Comparison of ENCODE assay signal across 22 cellular contexts in the genomic region with DNA sequence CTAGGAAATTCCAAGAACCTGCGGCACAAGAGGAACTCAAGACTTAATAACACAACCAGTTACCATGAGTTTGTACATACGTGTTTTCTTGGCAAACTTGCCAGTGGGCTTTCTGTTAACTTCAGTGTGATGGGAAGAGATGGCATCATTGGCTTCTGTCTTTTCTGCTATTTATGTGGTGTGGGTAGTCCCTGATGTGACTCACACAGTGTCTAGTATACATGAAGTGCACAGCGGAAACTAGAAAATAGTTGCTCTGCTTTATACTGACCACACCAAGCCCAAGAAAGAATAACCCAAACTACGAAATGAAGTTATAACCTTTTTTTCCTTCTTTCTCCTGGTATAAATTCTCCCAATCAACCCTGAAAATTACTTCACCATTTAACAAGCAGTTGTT. TPM values are rescaled to one million over a fixed set of nuclear protein-coding genes. Genes with fewer than 3 reads are reported as not detected.
DNase-seq lines count a peak whose midpoint lies in the region; ATAC-seq and TF ChIP-seq lines count a peak whose summit lies in the region.
"Had no signal": no experiment of that assay in that cellular context is flagged by ENCODE, and none has a peak within 500 bp of the region (broad histone marks: within the 10 kb centered on the region; RNA-seq: fewer than 3 reads in every experiment).

No MANE protein-coding gene starts in this region.

- H3K27me3 Mint-ChIP-seq in activated CD4-positive, alpha-beta T cell treated with anti-CD3 and anti-CD28 coated beads for 36 hours = no peaks in the 10 kb centered on the region

- 89% methylated on average over 4 of the region's 4 CpGs for WGBS in esophagus muscularis mucosa

- no peak for DNase-seq in activated CD4-positive, alpha-beta T cell treated with anti-CD3 and anti-CD28 coated beads for 36 hours
- no peak for DNase-seq in activated CD4-positive, alpha-beta T cell treated with anti-CD3 and anti-CD28 coated beads, Interleukin-2, amount 50 U/mL, for 1 hour
- DNase-seq in esophagus muscularis mucosa (ENCODE audit: extremely low spot score) (peak; percentile 26), MV-4-11 (lab: John Stamatoyannopoulos, UW) (no peak), A172 (ENCODE audit: low spot score) (no peak)
- DNase-seq: 8988T; activated CD4-positive, alpha-beta T cell treated with anti-CD3 and anti-CD28 coated beads, Interleukin-2, amount 50 U/mL, for 48 hours; activated gamma-delta T cell; dermis blood vessel endothelial cell; DMS 273 treated with DMSO at 0.1 percent for 48 hours; GF-D8; HFFc6; NCI-H1436; retina had no signal

- peak overlapping the region; percentile 80 for H3K27ac Mint-ChIP-seq in activated CD4-positive, alpha-beta T cell treated with anti-CD3 and anti-CD28 coated beads for 36 hours
- H3K27ac Mint-ChIP-seq: HFFc6, neural progenitor cell had no signal

- peak; percentile 86 for ATAC-seq in activated CD4-positive, alpha-beta T cell treated with anti-CD3 and anti-CD28 coated beads for 36 hours
- ATAC-seq in GM18867 (IDR thresholded peaks at IDR 0.05; ENCODE audit: unreplicated experiment) = peak; percentile 70
- ATAC-seq in HG03378 (IDR thresholded peaks at IDR 0.05; ENCODE audit: unreplicated experiment) = peak; percentile 52
- no peak for ATAC-seq in HG03025 (IDR thresholded peaks at IDR 0.05; ENCODE audit: low FRiP score, unreplicated experiment)
- ATAC-seq: gastroesophageal sphincter, Panc1 had no signal

- TF ChIP-seq CTCF in esophagus muscularis mucosa (IDR thresholded peaks at IDR 0.05) = no peak

- H3K36me3 Mint-ChIP-seq in activated CD4-positive, alpha-beta T cell treated with anti-CD3 and anti-CD28 coated beads for 36 hours (ENCODE audit: low read depth) = peaks cover 50% of the 10 kb centered on the region
- H3K36me3 Mint-ChIP-seq: neural progenitor cell had no signal

- peaks cover 36% of the 10 kb centered on the region for H3K4me1 Mint-ChIP-seq in activated CD4-positive, alpha-beta T cell treated with anti-CD3 and anti-CD28 coated beads for 36 hours

- TF ChIP-seq EP300 in esophagus muscularis mucosa (IDR thresholded peaks at IDR 0.05) = no peak

- POLR2A ChIA-PET in activated CD4-positive, alpha-beta T cell treated with anti-CD3 and anti-CD28 coated beads for 36 hours (lab: Charles Lee) = no interaction called here

- no peaks in the 10 kb centered on the region for H3K27me3 ChIP-seq in esophagus muscularis mucosa
- H3K27me3 ChIP-seq: BLaER1 treated with 17β-estradiol and CSF1 and Interleukin-3, amounts not matched to agents 10 nM and 100 nM; gastroesophageal sphincter; neural progenitor cell had no signal

- no peak for TF ChIP-seq POLR2A in esophagus muscularis mucosa (IDR thresholded peaks at IDR 0.05; ENCODE audit: low read depth)

- no peaks in the 10 kb centered on the region for H3K9me3 Mint-ChIP-seq in activated CD4-positive, alpha-beta T cell treated with anti-CD3 and anti-CD28 coated beads for 36 hours (ENCODE audit: low read depth)
- H3K9me3 Mint-ChIP-seq: HFFc6, neural progenitor cell had no signal

- H3K4me3 ChIP-seq in esophagus muscularis mucosa = no peak overlapping the region
- H3K4me3 ChIP-seq: BLaER1 treated with 17β-estradiol and CSF1 and Interleukin-3, amounts not matched to agents 10 nM and 100 nM; gastroesophageal sphincter; neural progenitor cell; SK-N-MC had no signal

- H3K36me3 ChIP-seq in esophagus muscularis mucosa = no peaks in the 10 kb centered on the region
- H3K36me3 ChIP-seq: gastroesophageal sphincter, neural progenitor cell had no signal

- no peak overlapping the region for H3K27ac ChIP-seq in esophagus muscularis mucosa (replicated peaks in 1 of 4)
- H3K27ac ChIP-seq: BLaER1 treated with 17β-estradiol and CSF1 and Interleukin-3, amounts not matched to agents 10 nM and 100 nM; gastroesophageal sphincter; neural progenitor cell; SK-N-MC had no signal

- no peak overlapping the region for H3K4me3 Mint-ChIP-seq in activated CD4-positive, alpha-beta T cell treated with anti-CD3 and anti-CD28 coated beads for 36 hours
- H3K4me3 Mint-ChIP-seq: HFFc6, neural progenitor cell had no signal

- CTCF ChIA-PET in activated CD4-positive, alpha-beta T cell treated with anti-CD3 and anti-CD28 coated beads for 36 hours (lab: Charles Lee) = no interaction called here

- H3K9me3 ChIP-seq in esophagus muscularis mucosa = no peaks in the 10 kb centered on the region
- H3K9me3 ChIP-seq: gastroesophageal sphincter had no signal

- H3K4me1 ChIP-seq in esophagus muscularis mucosa = peaks cover 3 to 15% (median 13%) of the 10 kb centered on the region in 4 donors
- H3K4me1 ChIP-seq: neural progenitor cell had no signal

- intact Hi-C loops in activated CD4-positive, alpha-beta T cell treated with anti-CD3 and anti-CD28 coated beads for 36 hours (cut with DNase I, micrococcal nuclease) = loop anchor here in 1 of 2 experiments (2.0 kb wide), 1 partner anchor 14 kb away; no protein-coding TSS in a partner anchor
- intact Hi-C loops in esophagus muscularis mucosa (cut with DNase I) = no loop called here

RNA-seq across cellular contexts. Expression of a gene that starts 24.5 kb away (rescaled TPM):
- 10 to 100 TPM; 24.7 to 25.9 TPM for total RNA-seq in activated CD4-positive, alpha-beta T cell treated with anti-CD3 and anti-CD28 coated beads for 36 hours
- 1 to 10 TPM in 2 of 4 donors, under 1 TPM in 2; 0.86 to 2.5 (median 1.1) TPM for total RNA-seq in esophagus muscularis mucosa
- not detected in 2 replicates for total RNA-seq in A172 (2014; rRNA removed; shearing (Covaris generic))
- total RNA-seq: dermis blood vessel endothelial cell, HFFc6 had no signal

RNA-seq across cellular contexts. Expression of a gene that starts 53.1 kb away (rescaled TPM):
- total RNA-seq in activated CD4-positive, alpha-beta T cell treated with anti-CD3 and anti-CD28 coated beads for 36 hours = 10 to 100 TPM; 28.5 to 30.4 TPM
- 10 to 100 TPM; 22.6 to 50.3 (median 44.5) TPM for total RNA-seq in esophagus muscularis mucosa
- 59.8 and 65.9 TPM in 2 replicates for total RNA-seq in A172 (2014; rRNA removed; shearing (Covaris generic))

Comparison
In these comparisons a context has a peak if more than half of its experiments do, and no peak if none do; other contexts are left out.
1. RNA of a gene that starts 24.5 kb away (total RNA-seq): 24.7 to 25.9 TPM in activated CD4-positive, alpha-beta T cell treated with anti-CD3 and anti-CD28 coated beads for 36 hours; 0.86 to 2.5 TPM in esophagus muscularis mucosa and not detected in A172; every median in the first group is over 4 times any median in the second.